In genomic region chr2:106142683-106143082, GRCh38 we compare ENCODE assay signal across 20 cellular contexts. TPM values are rescaled to one million over a fixed set of nuclear protein-coding genes. Genes with fewer than 3 reads are reported as not detected.
DNase-seq lines count a peak whose midpoint lies in the region; ATAC-seq and TF ChIP-seq lines count a peak whose summit lies in the region.
"Had no signal": no experiment of that assay in that cellular context is flagged by ENCODE, and none has a peak within 500 bp of the region (broad histone marks: within the 10 kb centered on the region; RNA-seq: fewer than 3 reads in every experiment).

No MANE protein-coding gene starts in this region.

- H3K36me3 Mint-ChIP-seq in activated CD4-positive, alpha-beta T cell treated with anti-CD3 and anti-CD28 coated beads for 36 hours (ENCODE audit: low read depth): peaks cover 40% of the 10 kb centered on the region
- H3K36me3 Mint-ChIP-seq in activated naive CD4-positive, alpha-beta T cell treated with anti-CD3 and anti-CD28 coated beads, Interleukin-2, amount 50 U/mL, for 72 hours: peaks cover 16 to 35% of the 10 kb centered on the region in 2 donors
- peaks cover 17 to 50% (median 40%) of the 10 kb centered on the region in 5 donors for H3K36me3 Mint-ChIP-seq in naive thymus-derived CD4-positive, alpha-beta T cell

- no peak overlapping the region for H3K27ac ChIP-seq in HEK293 (ENCODE audit: extremely low read depth, low read depth, low read length)
- no peak overlapping the region for H3K27ac ChIP-seq in naive thymus-derived CD4-positive, alpha-beta T cell (ENCODE audit: low read depth, low read length)
- H3K27ac ChIP-seq: breast epithelium, dorsolateral prefrontal cortex, right atrium auricular region, upper lobe of right lung had no signal

- no peaks in the 10 kb centered on the region for H3K9me3 Mint-ChIP-seq in activated CD4-positive, alpha-beta T cell treated with anti-CD3 and anti-CD28 coated beads for 36 hours (ENCODE audit: low read depth)
- no peaks in the 10 kb centered on the region for H3K9me3 Mint-ChIP-seq in activated naive CD4-positive, alpha-beta T cell treated with anti-CD3 and anti-CD28 coated beads, Interleukin-2, amount 50 U/mL, for 72 hours
- peaks cover 0 to 2% (median 0%) of the 10 kb centered on the region in 11 donors for H3K9me3 Mint-ChIP-seq in naive thymus-derived CD4-positive, alpha-beta T cell
- H3K9me3 Mint-ChIP-seq: HFFc6 had no signal

- no peak for TF ChIP-seq CTCF in HEK293 (tag by site-specific recombination; IDR thresholded peaks at IDR 0.05)

- H3K27me3 ChIP-seq in naive thymus-derived CD4-positive, alpha-beta T cell (ENCODE audit: control insufficient read depth in 2 of 2, insufficient read depth in 2 of 2, low read length in 2 of 2): no peaks in the 10 kb centered on the region
- H3K27me3 ChIP-seq: breast epithelium, dorsolateral prefrontal cortex, esophagus squamous epithelium, MG63, right atrium auricular region, upper lobe of right lung had no signal

- no peaks in the 10 kb centered on the region for H3K9me3 ChIP-seq in HEK293 (ENCODE audit: control insufficient read depth, insufficient read depth, low read depth, low read length)
- H3K9me3 ChIP-seq in naive thymus-derived CD4-positive, alpha-beta T cell (ENCODE audit: control insufficient read depth in 2 of 3, low read length in 3 of 3): no peaks in the 10 kb centered on the region
- H3K9me3 ChIP-seq: breast epithelium, esophagus squamous epithelium, MG63, right atrium auricular region, upper lobe of right lung had no signal

- intact Hi-C loops in activated CD4-positive, alpha-beta T cell treated with anti-CD3 and anti-CD28 coated beads for 36 hours (cut with DNase I, micrococcal nuclease): loop anchor here in 1 of 2 experiments (10.0 kb wide), 1 partner anchor 52 kb away; the partner anchor contains the start of gene UXS1
- intact Hi-C loops in naive thymus-derived CD4-positive, alpha-beta T cell (cut with micrococcal nuclease): loop anchor here in 1 of 2 donors (10.0 kb wide), 1 partner anchor 52 kb away; the partner anchor contains the start of gene UXS1

- H3K27ac Mint-ChIP-seq in activated CD4-positive, alpha-beta T cell treated with anti-CD3 and anti-CD28 coated beads for 36 hours: peak overlapping the region; percentile 85
- H3K27ac Mint-ChIP-seq in activated naive CD4-positive, alpha-beta T cell treated with anti-CD3 and anti-CD28 coated beads, Interleukin-2, amount 50 U/mL, for 72 hours: peak overlapping the region; percentile 24 to 43
- peak overlapping the region in 8 of 9 donors; percentile 1 to 79 (median 34) for H3K27ac Mint-ChIP-seq in naive thymus-derived CD4-positive, alpha-beta T cell
- H3K27ac Mint-ChIP-seq: HFFc6 had no signal

- ATAC-seq in activated CD4-positive, alpha-beta T cell treated with anti-CD3 and anti-CD28 coated beads for 36 hours: peak; percentile 6
- peak in 1 of 2 donors; percentile 28 for ATAC-seq in activated naive CD4-positive, alpha-beta T cell treated with anti-CD3 and anti-CD28 coated beads, Interleukin-2, amount 50 U/mL, for 72 hours
- ATAC-seq in naive thymus-derived CD4-positive, alpha-beta T cell: no peak
- ATAC-seq in GM18867 (IDR thresholded peaks at IDR 0.05; ENCODE audit: unreplicated experiment) (no peak), HG03378 (IDR thresholded peaks at IDR 0.05; ENCODE audit: unreplicated experiment) (no peak)
- ATAC-seq: upper lobe of right lung had no signal

- CTCF ChIA-PET in activated CD4-positive, alpha-beta T cell treated with anti-CD3 and anti-CD28 coated beads for 36 hours (lab: Charles Lee): interaction anchor here (1.1 to 3.3 kb wide), 2 partner anchors 17 to 193 kb away, joined by 3 to 15 read pairs; no protein-coding TSS in a partner anchor
- CTCF ChIA-PET in HEK293 (lab: Yijun Ruan, JAX): no interaction called here
- CTCF ChIA-PET in naive thymus-derived CD4-positive, alpha-beta T cell (lab: Charles Lee): no interaction called here

- H3K4me1 ChIP-seq in HEK293 (ENCODE audit: control insufficient read depth, insufficient read depth, low read length): no peaks in the 10 kb centered on the region; the same call in 1 of the 2 replicates
- H3K4me1 ChIP-seq in naive thymus-derived CD4-positive, alpha-beta T cell (ENCODE audit: control insufficient read depth in 2 of 2, insufficient read depth in 2 of 2, low read length in 2 of 2): peaks cover 12 to 34% of the 10 kb centered on the region in 2 donors
- H3K4me1 ChIP-seq: breast epithelium had no signal

- no peak overlapping the region for H3K4me3 ChIP-seq in HEK293 (ENCODE audit: low read depth, low read length)
- H3K4me3 ChIP-seq in naive thymus-derived CD4-positive, alpha-beta T cell (ENCODE audit: low read length): no peak overlapping the region
- H3K4me3 ChIP-seq: breast epithelium, dorsolateral prefrontal cortex, esophagus squamous epithelium, MG63, right atrium auricular region, upper lobe of right lung had no signal

- H3K36me3 ChIP-seq in HEK293 (ENCODE audit: control insufficient read depth in 2 of 2, insufficient read depth in 1 of 2, low read length in 2 of 2): peaks cover under 1 to 26% of the 10 kb centered on the region in 2 experiments; a peak in 2 of 3 replicates
- H3K36me3 ChIP-seq in naive thymus-derived CD4-positive, alpha-beta T cell (ENCODE audit: control insufficient read depth in 2 of 3, insufficient read depth in 3 of 3, low read length in 3 of 3): peaks cover 0 to 20% (median 6%) of the 10 kb centered on the region in 3 experiments
- H3K36me3 ChIP-seq: breast epithelium, right atrium auricular region had no signal

- DNase-seq in activated CD4-positive, alpha-beta T cell treated with anti-CD3 and anti-CD28 coated beads for 36 hours: peak; percentile 60
- no peak for DNase-seq in activated CD4-positive, alpha-beta T cell treated with anti-CD3 and anti-CD28 coated beads for 1 hour
- DNase-seq in activated naive CD4-positive, alpha-beta T cell treated with anti-CD3 and anti-CD28 coated beads, Interleukin-2, amount 50 U/mL, for 72 hours (ENCODE audit: low spot score in 2 of 2): no peak
- DNase-seq in naive thymus-derived CD4-positive, alpha-beta T cell: no peak
- DNase-seq in NCI-H748 treated with DMSO at 0.1 percent for 48 hours (lab: John Stamatoyannopoulos, UW): no peak
- DNase-seq: 8988T; DND-41; dorsolateral prefrontal cortex; esophagus squamous epithelium; HFFc6; MG63; NCI-H187; SHP77 treated with DMSO at 0.1 percent for 48 hours; stimulated activated CD8-positive, alpha-beta memory T cell treated with anti-CD3 and anti-CD28 coated beads, Interleukin-4, amount 100 ng/mL, for 48 hours; upper lobe of right lung had no signal

- POLR2A ChIA-PET in activated CD4-positive, alpha-beta T cell treated with anti-CD3 and anti-CD28 coated beads for 36 hours (lab: Charles Lee): no interaction called here
- POLR2A ChIA-PET in HEK293 (lab: Yijun Ruan, JAX): no interaction called here
- POLR2A ChIA-PET in naive thymus-derived CD4-positive, alpha-beta T cell (lab: Charles Lee): interaction anchor here (9.4 kb wide), 1 partner anchor 17 kb away, joined by 104 read pairs; no protein-coding TSS in a partner anchor

- no peaks in the 10 kb centered on the region for H3K27me3 Mint-ChIP-seq in activated CD4-positive, alpha-beta T cell treated with anti-CD3 and anti-CD28 coated beads for 36 hours
- H3K27me3 Mint-ChIP-seq in naive thymus-derived CD4-positive, alpha-beta T cell: no peaks in the 10 kb centered on the region

- H3K4me3 Mint-ChIP-seq in activated CD4-positive, alpha-beta T cell treated with anti-CD3 and anti-CD28 coated beads for 36 hours: no peak overlapping the region
- H3K4me3 Mint-ChIP-seq in naive thymus-derived CD4-positive, alpha-beta T cell: peak overlapping the region in 2 of 10 donors; percentile 8 to 48
- H3K4me3 Mint-ChIP-seq: HFFc6 had no signal

- peaks cover 83% of the 10 kb centered on the region for H3K4me1 Mint-ChIP-seq in activated CD4-positive, alpha-beta T cell treated with anti-CD3 and anti-CD28 coated beads for 36 hours
- peaks cover 57 to 85% (median 78%) of the 10 kb centered on the region in 7 donors for H3K4me1 Mint-ChIP-seq in naive thymus-derived CD4-positive, alpha-beta T cell

TF ChIP-seq in HEK293, 187 proteins besides CTCF, POLR2A, EP300 and RAD21:
- TF ChIP-seq ZFHX2 (tag by site-specific recombination; conservative IDR thresholded peaks at IDR 0.05) (peak; percentile 93), EGR2 (tag by site-specific recombination; IDR thresholded peaks at IDR 0.05; ENCODE audit: low read depth) (peak; percentile 86), ZNF266 (tag by site-specific recombination; IDR thresholded peaks at IDR 0.05; ENCODE audit: low read depth) (no peak)

RNA-seq across cellular contexts. Expression of gene UXS1, which starts 51.4 kb away (rescaled TPM):
- 10 to 100 TPM; 35.6 to 37.7 TPM for total RNA-seq in activated CD4-positive, alpha-beta T cell treated with anti-CD3 and anti-CD28 coated beads for 36 hours
- total RNA-seq in activated naive CD4-positive, alpha-beta T cell treated with anti-CD3 and anti-CD28 coated beads, Interleukin-2, amount 50 U/mL, for 72 hours: 10 to 100 TPM; 37.0 to 59.5 TPM
- 100 to 1,000 TPM in 2 of 5 experiments, 10 to 100 TPM in 3; 52.3 to 185 (median 93.3) TPM for total RNA-seq in naive thymus-derived CD4-positive, alpha-beta T cell
- polyA plus RNA-seq in naive thymus-derived CD4-positive, alpha-beta T cell: 100 to 1,000 TPM in 1 of 2 donors, 10 to 100 TPM in 1; 74.2 to 108 TPM

Comparison
In these comparisons a context has a peak if more than half of its experiments do, and no peak if none do; other contexts are left out.
1. H3K27ac Mint-ChIP-seq: peak in every context shown above with its lines; median percentile 85 in activated CD4-positive, alpha-beta T cell treated with anti-CD3 and anti-CD28 coated beads for 36 hours; 34 in naive thymus-derived CD4-positive, alpha-beta T cell; 34 in activated naive CD4-positive, alpha-beta T cell treated with anti-CD3 and anti-CD28 coated beads, Interleukin-2, amount 50 U/mL, for 72 hours.